Comparison of ENCODE assay signal across 23 cellular contexts in the genomic region with DNA sequence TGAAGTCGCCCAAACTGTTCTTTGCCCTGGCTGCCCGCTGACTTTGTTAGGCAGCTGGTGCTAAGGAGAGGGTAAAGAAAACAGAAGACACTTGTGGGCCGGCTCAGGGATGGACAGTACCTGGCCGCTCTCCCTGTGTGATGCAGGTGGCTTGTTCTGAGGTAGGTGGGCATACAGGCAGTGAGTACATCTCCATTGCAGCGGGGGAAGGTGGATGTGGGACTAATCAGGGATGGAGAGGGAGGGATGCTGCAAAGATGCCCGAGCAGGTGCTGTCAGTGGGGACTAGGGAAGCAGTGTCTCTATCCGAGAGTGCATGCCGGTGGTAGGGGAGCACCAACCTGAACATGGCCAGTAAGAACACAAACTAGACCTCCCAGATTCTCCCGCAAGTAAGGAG.
DNase-seq lines count a peak whose midpoint lies in the region; ATAC-seq and TF ChIP-seq lines count a peak whose summit lies in the region.
"Had no signal": no experiment of that assay in that cellular context is flagged by ENCODE, and none has a peak within 500 bp of the region (broad histone marks: within the 10 kb centered on the region; RNA-seq: fewer than 3 reads in every experiment).

No MANE protein-coding gene starts in this region.

- H3K4me1 ChIP-seq in right atrium auricular region: peaks cover 0 to 66% of the 10 kb centered on the region in 2 donors
- peaks cover 11% of the 10 kb centered on the region for H3K4me1 ChIP-seq in mesenchymal stem cell (ENCODE audit: control insufficient read depth, insufficient read depth, low read depth, low read length)
- peaks cover 0 to 1% of the 10 kb centered on the region in 2 donors for H3K4me1 ChIP-seq in aorta (ENCODE audit: control insufficient read depth in 1 of 2, insufficient read depth in 2 of 2, low read length in 2 of 2)
- peaks cover 3% of the 10 kb centered on the region for H3K4me1 ChIP-seq in upper lobe of right lung
- H3K4me1 ChIP-seq: A549, BE2C, Caco-2 had no signal

- H2AFZ ChIP-seq in mesenchymal stem cell (ENCODE audit: low read depth, low read length): no peak overlapping the region
- H2AFZ ChIP-seq: GM23248 had no signal

- H4K8ac ChIP-seq in mesenchymal stem cell (ENCODE audit: low read length): no peak overlapping the region

- WGBS in mesenchymal stem cell: 89% methylated on average over 9 of the region's 9 CpGs
- WGBS in aorta, 2 donors: 97 to 98% methylated on average over 9 of the region's 9 CpGs

- H3K4ac ChIP-seq in mesenchymal stem cell (ENCODE audit: low read depth in 1 of 2, low read length in 2 of 2): no peak overlapping the region

- H4K91ac ChIP-seq in mesenchymal stem cell (ENCODE audit: low read length): no peak overlapping the region

- peak overlapping the region; percentile 13 for H2AK5ac ChIP-seq in mesenchymal stem cell (ENCODE audit: low read length, severe bottlenecking)

- H3K18ac ChIP-seq in mesenchymal stem cell (ENCODE audit: low read depth in 1 of 2, low read length in 2 of 2): no peak overlapping the region

- TF ChIP-seq CTCF in right atrium auricular region (IDR thresholded peaks at IDR 0.05) (no peak), upper lobe of right lung (IDR thresholded peaks at IDR 0.05) (no peak)

- intact Hi-C loops in left ventricle myocardium superior (cut with micrococcal nuclease) (no loop called here), sciatic nerve (cut with DNase I) (no loop called here), aorta (cut with DNase I) (no loop called here), upper lobe of right lung (cut with DNase I) (no loop called here)

- no peak for ATAC-seq in left ventricle myocardium superior
- peak; percentile 27 for ATAC-seq in sciatic nerve
- peak; percentile 24 for ATAC-seq in aorta (ENCODE audit: low FRiP score)
- ATAC-seq in upper lobe of right lung: no peak
- no peak for ATAC-seq in HG02588 (IDR thresholded peaks at IDR 0.05; ENCODE audit: unreplicated experiment)
- ATAC-seq: A549, GM12878, HCT116 had no signal

- peaks cover 8% of the 10 kb centered on the region for H3K79me1 ChIP-seq in mesenchymal stem cell (replicated peaks; ENCODE audit: low read length, poor library complexity, severe bottlenecking)

- DNase-seq in right atrium auricular region (ENCODE audit: low spot score): peak; percentile 13
- DNase-seq in left ventricle myocardium superior: no peak
- DNase-seq in mesenchymal stem cell: no peak
- DNase-seq in sciatic nerve (ENCODE audit: low spot score): no peak
- DNase-seq in aorta: no peak
- no peak for DNase-seq in caudate nucleus (lab: John Stamatoyannopoulos, UW)
- DNase-seq in upper lobe of right lung: no peak
- DNase-seq: 8988T; ACHN; AML-193; BE2C; C1 segment of cervical spinal cord; Caco-2; CD4-positive, alpha-beta memory T cell; DMS79; EL; GDM1; GM23248; H9 had no signal

- H3K9ac ChIP-seq in mesenchymal stem cell (ENCODE audit: low read length): no peak overlapping the region
- H3K9ac ChIP-seq: GM23248 had no signal

- no peak overlapping the region for H3K4me2 ChIP-seq in mesenchymal stem cell (ENCODE audit: low read length, poor library complexity, severe bottlenecking)
- H3K4me2 ChIP-seq: A549 had no signal

- H3K9me3 ChIP-seq in right atrium auricular region: no peaks in the 10 kb centered on the region
- no peaks in the 10 kb centered on the region for H3K9me3 ChIP-seq in mesenchymal stem cell (ENCODE audit: control insufficient read depth, low read length)
- no peaks in the 10 kb centered on the region for H3K9me3 ChIP-seq in aorta (ENCODE audit: control insufficient read depth, low read length)
- no peaks in the 10 kb centered on the region for H3K9me3 ChIP-seq in upper lobe of right lung
- H3K9me3 ChIP-seq: A549, BE2C, Caco-2 had no signal

- H2BK5ac ChIP-seq in mesenchymal stem cell (ENCODE audit: low read depth, low read length, poor library complexity, severe bottlenecking): no peak overlapping the region

- H3K27me3 ChIP-seq in right atrium auricular region (no peaks in the 10 kb centered on the region), mesenchymal stem cell (ENCODE audit: control insufficient read depth in 1 of 2, insufficient read depth in 1 of 2, low read length in 2 of 2) (no peaks in the 10 kb centered on the region), aorta (ENCODE audit: control insufficient read depth in 1 of 2, insufficient read depth in 2 of 2, low read length in 1 of 2) (no peaks in the 10 kb centered on the region), upper lobe of right lung (no peaks in the 10 kb centered on the region)
- H3K27me3 ChIP-seq: BE2C had no signal

- H3K4me3 ChIP-seq in right atrium auricular region (no peak overlapping the region), mesenchymal stem cell (ENCODE audit: insufficient read depth in 1 of 2, low read depth in 1 of 2, low read length in 2 of 2) (no peak overlapping the region), aorta (ENCODE audit: low read length in 2 of 2) (no peak overlapping the region), upper lobe of right lung (no peak overlapping the region)
- H3K4me3 ChIP-seq: A549, GM12878, GM23248 had no signal

- no peak overlapping the region for H2BK12ac ChIP-seq in mesenchymal stem cell (ENCODE audit: low read length in 2 of 2)

- no peak overlapping the region for H2BK120ac ChIP-seq in mesenchymal stem cell (ENCODE audit: low read depth, low read length)

- no peak overlapping the region for H3K23ac ChIP-seq in mesenchymal stem cell (ENCODE audit: low read length in 2 of 2)

- H3K36me3 ChIP-seq in right atrium auricular region (no peaks in the 10 kb centered on the region), mesenchymal stem cell (ENCODE audit: control insufficient read depth in 1 of 2, insufficient read depth in 2 of 2, low read depth in 1 of 2, low read length in 2 of 2) (no peaks in the 10 kb centered on the region), aorta (ENCODE audit: control insufficient read depth in 1 of 2, insufficient read depth in 2 of 2, low read length in 1 of 2) (no peaks in the 10 kb centered on the region), upper lobe of right lung (no peaks in the 10 kb centered on the region)
- H3K36me3 ChIP-seq: BE2C had no signal

- no peak overlapping the region for H3K14ac ChIP-seq in mesenchymal stem cell (ENCODE audit: low read length in 2 of 2)

- no peak overlapping the region for H2BK15ac ChIP-seq in mesenchymal stem cell (ENCODE audit: low read depth, poor library complexity, severe bottlenecking)

- H3K27ac ChIP-seq in right atrium auricular region (no peak overlapping the region), mesenchymal stem cell (ENCODE audit: low read length, poor library complexity, severe bottlenecking) (no peak overlapping the region), aorta (ENCODE audit: low read depth in 1 of 2, low read length in 2 of 2) (no peak overlapping the region), caudate nucleus (ENCODE audit: low read depth, low read length) (no peak overlapping the region), upper lobe of right lung (no peak overlapping the region)
- H3K27ac ChIP-seq: A549, GM23248 had no signal

Comparison
In these comparisons a context has a peak if more than half of its experiments do, and no peak if none do; other contexts are left out.
1. ATAC-seq: peak in sciatic nerve (single experiment) and aorta (single experiment); none in left ventricle myocardium superior (single experiment), upper lobe of right lung (single experiment) and HG02588 (single experiment).